In the genomic region with DNA sequence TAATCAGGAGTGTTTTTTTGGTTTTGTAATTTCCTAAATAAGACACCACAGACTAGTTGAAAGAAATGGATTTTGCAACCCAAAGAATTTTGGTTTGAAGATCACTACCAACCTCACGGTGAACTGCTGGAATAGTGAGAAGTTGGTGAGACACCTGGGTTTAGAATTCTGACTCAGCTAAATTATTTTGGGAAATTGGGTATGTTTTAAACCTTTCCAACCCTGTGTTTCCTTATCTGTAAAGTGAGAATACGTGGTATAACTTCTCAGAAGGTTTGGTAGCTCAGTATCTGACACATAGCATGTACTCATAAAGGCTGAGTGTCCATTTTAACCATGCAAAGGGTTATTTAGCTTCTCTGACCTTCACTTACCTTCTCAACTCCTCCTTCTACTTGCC, we compare ENCODE assay signal across 33 cellular contexts.
"Had no signal": no experiment of that assay in that cellular context is flagged by ENCODE, and none has a peak within 500 bp of the region (broad histone marks: within the 10 kb centered on the region; RNA-seq: fewer than 3 reads in every experiment).

No MANE protein-coding gene starts in this region.

- H3K36me3 ChIP-seq: adrenal gland, brain microvascular endothelial cell, breast epithelium had no signal

- H3K4me1 ChIP-seq: adrenal gland, body of pancreas, breast epithelium had no signal

- H3K27ac ChIP-seq: adrenal gland, body of pancreas, brain microvascular endothelial cell, breast epithelium, VCaP had no signal

- H3K4me3 ChIP-seq: adrenal gland, body of pancreas, breast epithelium had no signal

- ATAC-seq: activated CD8-positive, alpha-beta T cell treated with anti-CD3 and anti-CD28 coated beads for 36 hours; activated naive CD4-positive, alpha-beta T cell treated with anti-CD3 and anti-CD28 coated beads, Interleukin-2, amount 50 U/mL, for 72 hours; activated T-cell treated with anti-CD3 and anti-CD28 coated beads, Interleukin-2, amount 50 U/mL, for 4 hours; activated T-cell treated with anti-CD3 and anti-CD28 coated beads, Interleukin-2, amount 50 U/mL, for 72 hours; activated T-helper 17 cell treated with anti-CD3 and anti-CD28 coated beads, Interleukin-2, amount 50 U/mL, for 72 hours; body of pancreas had no signal

- H3K27me3 ChIP-seq: body of pancreas, brain microvascular endothelial cell had no signal

- H3K9me3 ChIP-seq: adrenal gland, body of pancreas, breast epithelium had no signal

- FAIRE-seq: astrocyte, TTC549 had no signal

- DNase-seq: activated B cell treated with CpG ODN at 0.5 μM for 24 hours; activated CD4-positive, alpha-beta memory T cell treated with anti-CD3 and anti-CD28 coated beads for 36 hours; activated CD4-positive, alpha-beta T cell treated with anti-CD3 and anti-CD28 coated beads for 4 hours; activated CD4-positive, alpha-beta T cell treated with anti-CD3 and anti-CD28 coated beads, Interleukin-2, amount 10 ng/mL, durations not matched to agents 24 days and 14 days; activated CD4-positive, alpha-beta T cell treated with anti-CD3 and anti-CD28 coated beads, Interleukin-2, amount 50 U/mL, for 1 hour; activated CD4-positive, alpha-beta T cell treated with anti-CD3 and anti-CD28 coated beads, Interleukin-2, amount 50 U/mL, for 4 hours; activated CD4-positive, CD25-positive, alpha-beta regulatory T cell treated with anti-CD3 and anti-CD28 coated beads, Interleukin-2, amount 50 U/mL, for 72 hours; activated CD8-positive, alpha-beta memory T cell treated with anti-CD3 and anti-CD28 coated beads, Interleukin-2, amount 50 U/mL, for 4 hours; activated CD8-positive, alpha-beta T cell treated with anti-CD3 and anti-CD28 coated beads for 36 hours; activated effector memory CD4-positive, alpha-beta T cell treated with anti-CD3 and anti-CD28 coated beads, Interleukin-2, amount 50 U/mL, for 16 hours; activated gamma-delta T cell treated with Interleukin-2 at 50 U/mL for 16 hours; activated naive CD4-positive, alpha-beta T cell; activated naive CD4-positive, alpha-beta T cell treated with anti-CD3 and anti-CD28 coated beads for 36 hours; activated naive CD4-positive, alpha-beta T cell treated with anti-CD3 and anti-CD28 coated beads, Interleukin-2, amount 50 U/mL, for 16 hours; activated naive CD8-positive, alpha-beta T cell treated with anti-CD3 and anti-CD28 coated beads for 36 hours; activated T-cell treated with anti-CD3 and anti-CD28 coated beads for 4 hours; activated T-cell treated with anti-CD3 and anti-CD28 coated beads, Interleukin-2, amount 50 U/mL, for 1 hour; activated T-cell treated with anti-CD3 and anti-CD28 coated beads, Interleukin-2, amount 50 U/mL, for 4 hours; activated T-cell treated with anti-CD3 and anti-CD28 coated beads, Interleukin-2, amount 50 U/mL, for 72 hours; adrenal gland; amniotic stem cell; aorta; body of pancreas; brain microvascular endothelial cell; central memory CD4-positive, alpha-beta T cell; T-helper 2 cell; T-helper 9 cell had no signal
